ENCODE assay signal across 8 cellular contexts in genomic region chr6:37222125-37222967, GRCh38. TPM values are rescaled to one million over a fixed set of nuclear protein-coding genes. Genes with fewer than 3 reads are reported as not detected.
DNase-seq lines count a peak whose midpoint lies in the region; ATAC-seq and TF ChIP-seq lines count a peak whose summit lies in the region.

No MANE protein-coding gene starts in this region.

- peak overlapping the region; percentile 83 for H3K9ac ChIP-seq in NT2/D1 (ENCODE audit: insufficient read length, low read depth)

- peak overlapping the region; percentile 78 for H3K4me3 Mint-ChIP-seq in Caco-2 (ENCODE audit: unreplicated experiment)

- intact Hi-C loops in Caco-2 (cut with micrococcal nuclease; ENCODE audit: unreplicated experiment), result loop anchor here (1.0 to 2.0 kb wide), 2 partner anchors 22 to 34 kb away; partner anchors contain the start of gene TBC1D22B

- DNase-seq in Caco-2 (peak; percentile 93 to 96), HT-29 (ENCODE audit: low spot score) (peak; percentile 86), NT2/D1 (ENCODE audit: low read depth, low spot score) (peak; percentile 92), erythroblast (lab: John Stamatoyannopoulos, UW) (peak; percentile 86 to 87), mucosa of gallbladder (ENCODE audit: low spot score) (peak; percentile 70)
- peak; percentile 83 for DNase-seq in activated CD8-positive, alpha-beta memory T cell treated with anti-CD3 and anti-CD28 coated beads, Interleukin-2, amount 50 U/mL, for 48 hours
- peak; percentile 36 for DNase-seq in stimulated activated CD8-positive, alpha-beta memory T cell treated with anti-CD3 and anti-CD28 coated beads, Interleukin-7, amount 100 ng/mL, for 24 hours (ENCODE audit: low read depth)

- H3K9me3 ChIP-seq in Caco-2 (no peaks in the 10 kb centered on the region), NT2/D1 (ENCODE audit: insufficient read depth, low read length) (no peaks in the 10 kb centered on the region)

- peak overlapping the region; percentile 66 for H3K27ac Mint-ChIP-seq in Caco-2 (ENCODE audit: unreplicated experiment)

- no peak for TF ChIP-seq CTCF in Caco-2 (IDR thresholded peaks at IDR 0.05; ENCODE audit: insufficient read depth in 1 of 2, low read depth in 1 of 2, low read length in 1 of 2, severe bottlenecking in 1 of 2, unreplicated experiment in 1 of 2)

- CTCF ChIA-PET in Caco-2 (lab: Charles Lee), result interaction anchor here (0.6 to 2.1 kb wide), 5 partner anchors 12 to 204 kb away, joined by 3 to 14 read pairs (median 4); partner anchors contain the start of genes TBC1D22B and TMEM217

- POLR2A ChIA-PET in Caco-2 (lab: Charles Lee), result interaction anchor here (0.5 to 2.4 kb wide), 3 partner anchors 35 to 237 kb away, joined by 3 to 10 read pairs (median 3); partner anchors contain the start of genes MTCH1, TBC1D22B and TMEM217

- BruUV-seq in Caco-2 (replicated peaks; lab: Mats Ljungman, UMichigan), result no TSS peak

- H3K36me3 Mint-ChIP-seq in Caco-2 (ENCODE audit: insufficient read depth, unreplicated experiment), result peaks cover 5% of the 10 kb centered on the region

- H3K9me3 Mint-ChIP-seq in Caco-2 (ENCODE audit: unreplicated experiment), result no peaks in the 10 kb centered on the region

- H3K36me3 ChIP-seq in Caco-2 (ENCODE audit: control insufficient read depth, insufficient read depth, low read length), result no peaks in the 10 kb centered on the region
- H3K36me3 ChIP-seq in NT2/D1 (ENCODE audit: insufficient read depth, insufficient read length, low read length), result no peaks in the 10 kb centered on the region

- no peak for TF ChIP-seq POLR2A in erythroblast (IDR thresholded peaks at IDR 0.05; ENCODE audit: low read length)

- no peaks in the 10 kb centered on the region for H3K27me3 Mint-ChIP-seq in Caco-2 (ENCODE audit: insufficient read depth, unreplicated experiment)

- peaks cover 6% of the 10 kb centered on the region; the same call in 1 of the 2 replicates for H3K4me1 ChIP-seq in Caco-2
- H3K4me1 ChIP-seq in NT2/D1 (ENCODE audit: insufficient read depth, insufficient read length), result no peaks in the 10 kb centered on the region

- peak overlapping the region; percentile 54 for H3K4me3 ChIP-seq in Caco-2 (ENCODE audit: low read depth, low read length)
- peak overlapping the region; percentile 53 for H3K4me3 ChIP-seq in NT2/D1 (ENCODE audit: insufficient read length, low read depth)

- H3K4me1 Mint-ChIP-seq in Caco-2 (ENCODE audit: low read depth, unreplicated experiment), result peaks cover 7% of the 10 kb centered on the region

- H3K27me3 ChIP-seq in Caco-2 (replicated peaks; ENCODE audit: control insufficient read depth, insufficient read depth, low read length), result no peaks in the 10 kb centered on the region
- H3K27me3 ChIP-seq in NT2/D1 (ENCODE audit: insufficient read depth, insufficient read length), result no peaks in the 10 kb centered on the region

- peak; percentile 87 for ATAC-seq in GM21381 (IDR thresholded peaks at IDR 0.05; ENCODE audit: unreplicated experiment)

RNA-seq across cellular contexts. Expression of gene TBC1D22B, which starts 35.2 kb away (rescaled TPM):
- total RNA-seq in Caco-2 (2022), result 11.8 and 13.5 TPM in 2 replicates
- total RNA-seq in HT-29 (2014; rRNA removed; shearing (Covaris generic)), result 7.8 and 8.2 TPM in 2 replicates
- 15.3 TPM for total RNA-seq in mucosa of gallbladder

RNA-seq across cellular contexts. Expression of gene TMEM217, which starts 35.6 kb away (rescaled TPM):
- total RNA-seq in Caco-2 (2022), result 1.6 and 2.6 TPM in 2 replicates
- 1.4 and 1.8 TPM in 2 replicates for total RNA-seq in HT-29 (2014; rRNA removed; shearing (Covaris generic))
- total RNA-seq in mucosa of gallbladder, result 0.55 TPM

RNA-seq across cellular contexts. Expression of gene PIM1, which starts 52.4 kb away (rescaled TPM):
- total RNA-seq in Caco-2 (2022) (43.8 and 48.3 TPM in 2 replicates), mucosa of gallbladder (21.8 TPM)
- total RNA-seq in HT-29 (2014; rRNA removed; shearing (Covaris generic)), result 20.0 and 23.6 TPM in 2 replicates

Comparison
In these comparisons a context has a peak if more than half of its experiments do, and no peak if none do; other contexts are left out.
1. Peak in every context shown above with its lines: DNase-seq, ATAC-seq and H3K4me3 ChIP-seq.
2. DNase-seq: peak in every context shown above with its lines; median percentile 94 in Caco-2; 92 in NT2/D1; 86 in erythroblast; 86 in HT-29; 83 in activated CD8-positive, alpha-beta memory T cell treated with anti-CD3 and anti-CD28 coated beads, Interleukin-2, amount 50 U/mL, for 48 hours; 70 in mucosa of gallbladder; 36 in stimulated activated CD8-positive, alpha-beta memory T cell treated with anti-CD3 and anti-CD28 coated beads, Interleukin-7, amount 100 ng/mL, for 24 hours.